5 cellular contexts compared by ENCODE assay signal in genomic region chr9:10212702-10213101, GRCh38.
"Had no signal": no experiment of that assay in that cellular context is flagged by ENCODE, and none has a peak within 500 bp of the region (broad histone marks: within the 10 kb centered on the region; RNA-seq: fewer than 3 reads in every experiment).

No MANE protein-coding gene starts in this region.

- H3K4me3 ChIP-seq: K562 had no signal

- ATAC-seq: HepG2, K562 had no signal

- H3K27ac ChIP-seq: HL-60 had no signal

- DNase-seq: IMR-90, KBM-7 had no signal
